Comparison of ENCODE assay signal across 1 cellular context in the genomic region with DNA sequence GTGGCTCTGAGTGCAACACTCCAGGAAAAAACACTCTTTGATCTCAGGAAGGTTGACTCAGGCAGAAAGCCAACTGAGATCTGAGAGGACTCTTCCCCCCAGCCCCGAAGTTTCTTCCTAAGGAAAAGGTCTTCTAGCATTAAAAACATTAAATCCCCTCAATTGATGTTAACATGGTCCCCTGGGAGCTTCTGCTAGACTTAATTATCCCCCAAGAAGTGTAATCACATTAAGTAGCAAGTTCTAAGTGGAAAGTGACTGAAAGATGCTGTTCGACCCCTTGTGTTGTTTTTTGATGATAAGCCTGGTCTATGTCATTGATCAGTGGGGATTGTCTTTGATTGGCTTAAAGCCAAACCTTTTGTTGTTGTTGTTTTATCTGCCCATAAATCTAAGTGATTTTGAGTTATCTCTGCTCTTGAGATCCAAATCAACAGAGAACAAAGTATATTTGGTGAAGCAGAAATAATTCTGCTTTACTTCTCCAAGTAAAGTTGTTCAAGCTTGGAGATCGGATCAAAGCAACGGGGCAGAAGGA.
TF ChIP-seq lines count a peak whose summit lies in the region.

No MANE protein-coding gene starts in this region.

TF ChIP-seq in IMR-90, 13 proteins besides CTCF, POLR2A, EP300 and RAD21:
- no peak for TF ChIP-seq RFX5 (IDR thresholded peaks at IDR 0.05; ENCODE audit: low read depth, low read length)
- TF ChIP-seq MXI1 (IDR thresholded peaks at IDR 0.05; ENCODE audit: borderline replicate concordance, low read depth, low read length): no peak
- TF ChIP-seq, protein P1, sequence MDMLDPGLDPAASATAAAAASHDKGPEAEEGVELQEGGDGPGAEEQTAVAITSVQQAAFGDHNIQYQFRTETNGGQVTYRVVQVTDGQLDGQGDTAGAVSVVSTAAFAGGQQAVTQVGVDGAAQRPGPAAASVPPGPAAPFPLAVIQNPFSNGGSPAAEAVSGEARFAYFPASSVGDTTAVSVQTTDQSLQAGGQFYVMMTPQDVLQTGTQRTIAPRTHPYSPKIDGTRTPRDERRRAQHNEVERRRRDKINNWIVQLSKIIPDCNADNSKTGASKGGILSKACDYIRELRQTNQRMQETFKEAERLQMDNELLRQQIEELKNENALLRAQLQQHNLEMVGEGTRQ (IDR thresholded peaks at IDR 0.05; ENCODE audit: low read depth, low read length): no peak
- TF ChIP-seq MAZ (IDR thresholded peaks at IDR 0.05; ENCODE audit: borderline replicate concordance, low read depth, low read length): no peak
- no peak for TF ChIP-seq RCOR1 (IDR thresholded peaks at IDR 0.05; ENCODE audit: insufficient replicate concordance, low read length)
- TF ChIP-seq CEBPB (IDR thresholded peaks at IDR 0.05; ENCODE audit: low read depth, low read length): no peak
- TF ChIP-seq BHLHE40 (IDR thresholded peaks at IDR 0.05; ENCODE audit: low read depth, low read length): no peak
- TF ChIP-seq FOS (IDR thresholded peaks at IDR 0.05; ENCODE audit: low read depth, low read length): no peak
- TF ChIP-seq MAFK (IDR thresholded peaks at IDR 0.05; ENCODE audit: low read depth, low read length): no peak
- TF ChIP-seq, protein P2, sequence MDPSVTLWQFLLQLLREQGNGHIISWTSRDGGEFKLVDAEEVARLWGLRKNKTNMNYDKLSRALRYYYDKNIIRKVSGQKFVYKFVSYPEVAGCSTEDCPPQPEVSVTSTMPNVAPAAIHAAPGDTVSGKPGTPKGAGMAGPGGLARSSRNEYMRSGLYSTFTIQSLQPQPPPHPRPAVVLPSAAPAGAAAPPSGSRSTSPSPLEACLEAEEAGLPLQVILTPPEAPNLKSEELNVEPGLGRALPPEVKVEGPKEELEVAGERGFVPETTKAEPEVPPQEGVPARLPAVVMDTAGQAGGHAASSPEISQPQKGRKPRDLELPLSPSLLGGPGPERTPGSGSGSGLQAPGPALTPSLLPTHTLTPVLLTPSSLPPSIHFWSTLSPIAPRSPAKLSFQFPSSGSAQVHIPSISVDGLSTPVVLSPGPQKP (IDR thresholded peaks at IDR 0.05; ENCODE audit: borderline replicate concordance, low read depth, low read length): no peak
- TF ChIP-seq SMC3 (IDR thresholded peaks at IDR 0.05; ENCODE audit: low read depth, low read length): no peak
- no peak for TF ChIP-seq NFE2L2 (IDR thresholded peaks at IDR 0.05; ENCODE audit: low read depth, low read length)
- TF ChIP-seq CHD1 (IDR thresholded peaks at IDR 0.05; ENCODE audit: low read depth, low read length): no peak
TF ChIP-seq in IMR-90: peak in this region for 0.
